In the genomic region with DNA sequence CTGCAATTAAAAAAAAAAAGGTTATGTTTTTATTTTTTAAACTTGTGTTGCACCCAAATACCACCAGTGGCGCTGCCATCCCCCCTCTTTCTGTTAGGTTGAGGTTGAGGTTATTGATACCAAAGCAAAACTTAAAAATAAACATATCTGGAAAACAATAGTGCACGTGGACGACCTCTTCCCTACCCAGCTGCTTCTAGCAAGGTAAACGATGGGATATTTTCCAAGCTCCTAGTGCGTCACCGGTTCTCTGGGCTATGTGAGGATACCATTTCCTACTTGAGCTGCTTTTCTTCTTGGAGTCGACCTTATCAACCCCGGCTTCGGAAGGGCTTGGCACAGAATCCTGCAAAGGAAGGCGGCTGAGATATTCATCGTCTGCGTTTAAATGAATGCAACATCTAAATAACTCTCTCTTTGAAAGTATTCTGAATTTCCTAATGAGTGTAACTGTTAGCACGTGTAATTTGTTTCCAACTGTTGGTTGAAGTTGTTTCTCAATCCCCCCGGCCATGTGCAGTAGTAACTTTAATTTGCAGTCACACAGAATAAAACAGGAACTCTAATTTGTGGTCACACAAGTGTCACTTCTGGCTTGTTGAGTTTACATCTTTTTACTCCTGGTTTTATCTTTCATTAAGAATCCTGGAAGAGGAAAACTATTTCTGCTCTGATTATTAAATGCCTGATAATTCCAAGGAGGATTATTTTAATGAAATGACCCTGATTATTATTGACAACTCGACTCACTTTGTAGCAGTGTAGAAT, we compare ENCODE assay signal across 8 cellular contexts. TPM values are rescaled to one million over a fixed set of nuclear protein-coding genes. Genes with fewer than 3 reads are reported as not detected.
DNase-seq lines count a peak whose midpoint lies in the region; ATAC-seq and TF ChIP-seq lines count a peak whose summit lies in the region.

No MANE protein-coding gene starts in this region.

- intact Hi-C loops in OCI-LY7 (cut with micrococcal nuclease; ENCODE audit: unreplicated experiment) (loop anchor here (5.0 kb wide), 3 partner anchors 106 to 584 kb away; partner anchors contain the start of gene TBCA), MCF 10A (cut with micrococcal nuclease) (no loop called here)

- peak overlapping the region; percentile 85; the same call in 1 of the 2 replicates for H2AFZ ChIP-seq in OCI-LY7 (ENCODE audit: low read length)

- H3K27ac Mint-ChIP-seq in MCF 10A (ENCODE audit: low read depth, unreplicated experiment): peak overlapping the region; percentile 95

- H3K4me3 ChIP-seq in HUES64 (ENCODE audit: low read length) (peak overlapping the region; percentile 97), OCI-LY7 (ENCODE audit: low read depth, low read length, poor library complexity, severe bottlenecking) (peak overlapping the region; percentile 90), skeletal muscle cell (ENCODE audit: low read depth, low read length) (peak overlapping the region; percentile 99)

- WGBS in HUES64: 8% methylated on average over 14 of the region's 15 CpGs

- no peaks in the 10 kb centered on the region for H3K27me3 ChIP-seq in HUES64 (ENCODE audit: insufficient read depth, low read length)

- H3K4me1 ChIP-seq in HUES64 (ENCODE audit: insufficient read depth, low read length): peaks cover 10% of the 10 kb centered on the region; the same call in 1 of the 2 replicates
- peaks cover 22% of the 10 kb centered on the region for H3K4me1 ChIP-seq in OCI-LY7 (ENCODE audit: insufficient read depth, low read length, poor library complexity, severe bottlenecking)

- H3K4me1 Mint-ChIP-seq in MCF 10A (ENCODE audit: insufficient read depth, unreplicated experiment): peaks cover 31% of the 10 kb centered on the region

- H3K27ac ChIP-seq in HUES64 (ENCODE audit: low read depth, low read length): no peak overlapping the region
- peak overlapping the region; percentile 85 for H3K27ac ChIP-seq in OCI-LY7 (ENCODE audit: low read depth, low read length, poor library complexity, severe bottlenecking)

- peaks cover 64% of the 10 kb centered on the region for H3K79me2 ChIP-seq in OCI-LY7 (ENCODE audit: insufficient read depth, low read depth, low read length)

- H3K9me3 ChIP-seq in HUES64 (ENCODE audit: insufficient read depth, low read depth, low read length): no peaks in the 10 kb centered on the region
- no peaks in the 10 kb centered on the region for H3K9me3 ChIP-seq in OCI-LY7 (ENCODE audit: low read length)

- no peaks in the 10 kb centered on the region for H3K27me3 Mint-ChIP-seq in MCF 10A (ENCODE audit: insufficient read depth, unreplicated experiment)

- H3K4me2 ChIP-seq in OCI-LY7 (ENCODE audit: low read length): peak overlapping the region; percentile 89

- H3K36me3 ChIP-seq in HUES64 (ENCODE audit: insufficient read depth, low read length) (no peaks in the 10 kb centered on the region), OCI-LY7 (ENCODE audit: insufficient read depth, low read length) (peaks cover 10% of the 10 kb centered on the region; the same call in 1 of the 2 replicates)

- DNase-seq in EH (ENCODE audit: low read depth) (peak; percentile 62), OCI-LY7 (ENCODE audit: low spot score) (peak; percentile 47), MCF 10A (ENCODE audit: unreplicated experiment) (peak; percentile 71), inferior parietal cortex (ENCODE audit: extremely low spot score) (peak; percentile 40), skeletal muscle cell (ENCODE audit: low read depth) (no peak)

- H3K4me3 Mint-ChIP-seq in MCF 10A (ENCODE audit: unreplicated experiment): peak overlapping the region; percentile 97

- H4K20me1 ChIP-seq in OCI-LY7 (ENCODE audit: insufficient read depth, low read length): no peaks in the 10 kb centered on the region

- TF ChIP-seq CTCF in OCI-LY7 (conservative IDR thresholded peaks at IDR 0.05; ENCODE audit: low read length) (peak; percentile 64), MCF 10A (IDR thresholded peaks at IDR 0.05; ENCODE audit: unreplicated experiment) (peak; percentile 29)

- BruUV-seq in OCI-LY7 (replicated peaks; lab: Mats Ljungman, UMichigan): no TSS peak
- TSS peak; percentile 43 for BruUV-seq in MCF 10A (replicated peaks; lab: Mats Ljungman, UMichigan)

- H3K9ac ChIP-seq in HUES64 (ENCODE audit: low read depth, low read length): peak overlapping the region; percentile 95

- ATAC-seq in HG02970 (IDR thresholded peaks at IDR 0.05; ENCODE audit: low FRiP score, unreplicated experiment) (no peak), GM18909 (IDR thresholded peaks at IDR 0.05; ENCODE audit: poor library complexity, unreplicated experiment) (no peak)

- CTCF ChIA-PET in OCI-LY7 (lab: Charles Lee; ENCODE audit: unreplicated experiment): no interaction called here
- CTCF ChIA-PET in MCF 10A (lab: Yijun Ruan, JAX): interaction anchor here (0.6 to 1.5 kb wide), 7 partner anchors 13 to 604 kb away, joined by 3 to 4 read pairs (median 3); no protein-coding TSS in a partner anchor

- H3K9me2 ChIP-seq in OCI-LY7 (ENCODE audit: insufficient read depth, low read length): no peaks in the 10 kb centered on the region

- POLR2A ChIA-PET in OCI-LY7 (lab: Charles Lee) (interaction anchor here (0.7 to 1.3 kb wide), 3 partner anchors 10 to 141 kb away, joined by 3 to 4 read pairs (median 3); no protein-coding TSS in a partner anchor), MCF 10A (lab: Yijun Ruan, JAX) (interaction anchor here (0.6 to 2.8 kb wide), 28 partner anchors 11 to 1717 kb away, joined by 3 to 139 read pairs (median 4); partner anchors contain the start of gene AP3B1)

- no peaks in the 10 kb centered on the region for H3K9me3 Mint-ChIP-seq in MCF 10A (ENCODE audit: unreplicated experiment)

- peaks cover 13% of the 10 kb centered on the region for H3K36me3 Mint-ChIP-seq in MCF 10A (ENCODE audit: insufficient read depth, unreplicated experiment)

RNA-seq across cellular contexts. Expression of gene SCAMP1, which starts 1.0 kb away (rescaled TPM):
- 23.0 TPM for polyA plus RNA-seq in HUES64 (2013, experiment 1 of 2)
- polyA plus RNA-seq in HUES64 (2013, experiment 2 of 2): 28.7 TPM
- 16.7 and 18.0 TPM in 2 replicates for total RNA-seq in OCI-LY7 (2014; rRNA removed; shearing (Covaris generic))
- total RNA-seq in OCI-LY7 (2022) (38.6 and 41.1 TPM in 2 replicates), MCF 10A (2022) (26.1 and 29.3 TPM in 2 replicates)
